Comparison of ENCODE assay signal across 28 cellular contexts in the genomic region with DNA sequence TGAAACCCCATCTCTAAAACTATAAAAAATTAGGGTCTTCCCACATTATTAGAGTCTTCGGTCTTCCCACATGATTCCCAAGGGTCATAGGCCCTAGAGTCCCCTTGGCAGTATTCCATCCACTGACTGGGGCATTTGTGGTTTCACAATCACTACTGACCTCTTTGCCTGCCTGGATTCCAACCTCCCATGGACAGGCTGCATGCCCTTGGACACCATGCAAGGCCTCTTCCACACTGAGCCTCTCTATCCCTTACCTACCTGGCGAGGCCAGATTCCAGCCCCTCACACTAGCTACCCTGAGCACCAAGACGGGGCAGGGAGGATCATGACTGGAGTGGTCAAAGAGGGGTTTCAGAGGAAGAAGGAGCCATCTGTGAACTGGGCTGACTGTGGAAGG.
DNase-seq lines count a peak whose midpoint lies in the region; ATAC-seq, FAIRE-seq and TF ChIP-seq lines count a peak whose summit lies in the region.
"Had no signal": no experiment of that assay in that cellular context is flagged by ENCODE, and none has a peak within 500 bp of the region (broad histone marks: within the 10 kb centered on the region; RNA-seq: fewer than 3 reads in every experiment).

No MANE protein-coding gene starts in this region.

- in situ Hi-C loops in HepG2 (cut with HindIII; ENCODE audit: extremely low pct_ligation_motif_present, low pct_unique_long_range_greater_than_20kb): no loop called here

- no peaks in the 10 kb centered on the region for H3K79me2 ChIP-seq in HepG2 (ENCODE audit: insufficient read depth, low read length)

- H3K4me3 ChIP-seq in dorsolateral prefrontal cortex (no peak overlapping the region), HepG2 (replicated peaks in 1 of 3; ENCODE audit: insufficient read depth in 1 of 3, low read depth in 2 of 3, low read length in 3 of 3) (no peak overlapping the region), aorta (ENCODE audit: low read length in 2 of 2) (no peak overlapping the region), ovary (no peak overlapping the region)
- H3K4me3 ChIP-seq: GM23248, PC-9, SJCRH30 had no signal

- peak overlapping the region; percentile 22 for H3K4me3 Mint-ChIP-seq in neural crest cell
- H3K4me3 Mint-ChIP-seq: B cell; CD8-positive, alpha-beta T cell; HFFc6 had no signal

- H2AFZ ChIP-seq in HepG2 (ENCODE audit: low read length): no peak overlapping the region
- H2AFZ ChIP-seq: GM23248, PC-9 had no signal

- intact Hi-C loops in dorsolateral prefrontal cortex (cut with DNase I) (loop anchor here in 1 of 2 donors (2.0 kb wide), 1 partner anchor 14 kb away; no protein-coding TSS in a partner anchor), HepG2 (cut with micrococcal nuclease; ENCODE audit: unreplicated experiment) (no loop called here), aorta (cut with DNase I) (no loop called here), ovary (cut with DNase I) (no loop called here)

- peaks cover 5% of the 10 kb centered on the region for H3K36me3 Mint-ChIP-seq in neural crest cell (ENCODE audit: low read depth)
- H3K36me3 Mint-ChIP-seq: CD8-positive, alpha-beta T cell had no signal

- H3K27me3 ChIP-seq in dorsolateral prefrontal cortex (no peaks in the 10 kb centered on the region), HepG2 (ENCODE audit: control insufficient read depth in 1 of 2, insufficient read depth in 2 of 2, low read length in 2 of 2) (peaks cover 0 to 7% of the 10 kb centered on the region in 2 experiments; a peak in 1 of 5 replicates), aorta (ENCODE audit: control insufficient read depth in 1 of 2, insufficient read depth in 2 of 2, low read length in 1 of 2) (no peaks in the 10 kb centered on the region), ovary (no peaks in the 10 kb centered on the region)

- no peaks in the 10 kb centered on the region for H3K4me1 ChIP-seq in HepG2 (ENCODE audit: insufficient read depth, low read length)
- H3K4me1 ChIP-seq in aorta (ENCODE audit: control insufficient read depth in 1 of 2, insufficient read depth in 2 of 2, low read length in 2 of 2): no peaks in the 10 kb centered on the region
- H3K4me1 ChIP-seq in ovary (ENCODE audit: insufficient read depth): no peaks in the 10 kb centered on the region

- TF ChIP-seq EP300 in HepG2 (IDR thresholded peaks at IDR 0.05; ENCODE audit: low read depth in 2 of 2, low read length in 2 of 2) (no peak), HepG2 (CRISPR knock-in tag; IDR thresholded peaks at IDR 0.05; ENCODE audit: borderline replicate concordance) (no peak), ovary (IDR thresholded peaks at IDR 0.05) (no peak)

- no TSS peak for BruUV-seq in HepG2 (replicated peaks; lab: Mats Ljungman, UMichigan)

- no peak overlapping the region for H3K4me2 ChIP-seq in HepG2 (ENCODE audit: low read depth, low read length)
- H3K4me2 ChIP-seq: PC-9 had no signal

- peak overlapping the region; percentile 91 for H3K27ac Mint-ChIP-seq in neural crest cell (ENCODE audit: unreplicated experiment)
- H3K27ac Mint-ChIP-seq: B cell; CD8-positive, alpha-beta T cell; HFFc6 had no signal

- 31% methylated on average over 3 of the region's 3 CpGs for WGBS in HepG2 (ENCODE audit: low lambda C conversion rate)
- 96 to 98% methylated on average over 3 of the region's 3 CpGs for WGBS in aorta, 2 donors
- WGBS in ovary, 3 donors: 92 to 96% (median 95%) methylated on average over 3 of the region's 3 CpGs

- POLR2A ChIA-PET in HepG2 (lab: Yijun Ruan, JAX): no interaction called here

- H4K20me1 ChIP-seq in HepG2 (ENCODE audit: insufficient read depth, low read length): no peaks in the 10 kb centered on the region

- TF ChIP-seq RAD21 in HepG2 (CRISPR knock-in tag; IDR thresholded peaks at IDR 0.05): no peak

- H3K27me3 Mint-ChIP-seq in neural crest cell (ENCODE audit: low read depth): no peaks in the 10 kb centered on the region

- H3K27ac ChIP-seq in dorsolateral prefrontal cortex (peak overlapping the region in 33 of 59 donors; percentile 5 to 85 (median 72)), HepG2 (ENCODE audit: extremely low read length, insufficient read depth, low read length) (no peak overlapping the region), aorta (ENCODE audit: low read depth in 1 of 2, low read length in 2 of 2) (no peak overlapping the region), ovary (no peak overlapping the region)
- H3K27ac ChIP-seq: C4-2B, GM23248, PC-9, SJCRH30 had no signal

- H3K9me3 ChIP-seq in HepG2 (ENCODE audit: low read length) (no peaks in the 10 kb centered on the region), aorta (ENCODE audit: control insufficient read depth, low read length) (no peaks in the 10 kb centered on the region), ovary (no peaks in the 10 kb centered on the region)
- H3K9me3 ChIP-seq: SJCRH30 had no signal

- TF ChIP-seq POLR2A in HepG2 (IDR thresholded peaks at IDR 0.05; ENCODE audit: insufficient read depth in 1 of 2, low read depth in 2 of 2, low read length in 2 of 2) (no peak), ovary (IDR thresholded peaks at IDR 0.05) (no peak)

- no peak for FAIRE-seq in HepG2 (lab: Jason Lieb, UNC)
- FAIRE-seq: GM18507 had no signal

- H3K4me1 Mint-ChIP-seq in neural crest cell: peaks cover 85% of the 10 kb centered on the region

- H3K9me3 Mint-ChIP-seq in neural crest cell: no peaks in the 10 kb centered on the region
- H3K9me3 Mint-ChIP-seq: CD8-positive, alpha-beta T cell; HFFc6 had no signal

- H3K36me3 ChIP-seq in HepG2 (replicated peaks in 1 of 2; ENCODE audit: control insufficient read depth in 1 of 2, insufficient read depth in 2 of 2, low read length in 2 of 2) (no peaks in the 10 kb centered on the region), aorta (ENCODE audit: control insufficient read depth in 1 of 2, insufficient read depth in 2 of 2, low read length in 1 of 2) (no peaks in the 10 kb centered on the region), ovary (no peaks in the 10 kb centered on the region)
- H3K36me3 ChIP-seq: SJCRH30 had no signal

- DNase-seq in dorsolateral prefrontal cortex (no peak), HepG2 (ENCODE audit: low spot score) (no peak), neural crest cell (ENCODE audit: low read depth, low spot score) (no peak), aorta (no peak), ovary (no peak), cerebellum (ENCODE audit: low spot score) (no peak)
- DNase-seq: Calu3; CD8-positive, alpha-beta T cell; DMS153; DND-41; GM23248; H7; HFFc6; Karpas-422; NCI-H1092; NCI-H1417 treated with DMSO at 0.1 percent for 48 hours; NCI-H1694 treated with DMSO at 0.1 percent for 48 hours; NCI-H2081; NCI-H2227 treated with DMSO at 0.1 percent for 48 hours; NCI-H526 treated with DMSO at 0.1 percent for 48 hours; PC-9; SJCRH30 had no signal

- H3K9ac ChIP-seq in HepG2 (ENCODE audit: insufficient read depth, low read depth, low read length): no peak overlapping the region
- H3K9ac ChIP-seq: GM23248 had no signal

- CTCF ChIA-PET in HepG2 (lab: Yijun Ruan, JAX; ENCODE audit: low intra/inter-chr PET ratio, low total read pairs): no interaction called here

- ATAC-seq in HepG2 (no peak; the same call in 2 of the 3 replicates), aorta (ENCODE audit: low FRiP score) (no peak), GM21529 (IDR thresholded peaks at IDR 0.05; ENCODE audit: unreplicated experiment) (no peak)
- ATAC-seq: CD8-positive, alpha-beta T cell; Right ventricle myocardium inferior; SK-N-SH treated with all-trans-retinoic acid at 6 μM for 48 hours had no signal

- TF ChIP-seq CTCF in dorsolateral prefrontal cortex (IDR thresholded peaks at IDR 0.05 in 54 of 56, conservative IDR thresholded peaks at IDR 0.05 in 2 of 56; ENCODE audit: low read depth in 1 of 56, partially characterized antibody in 56 of 56): no peak
- TF ChIP-seq CTCF in HepG2 (CRISPR knock-in tag; IDR thresholded peaks at IDR 0.05): no peak
- TF ChIP-seq CTCF in neural crest cell (conservative IDR thresholded peaks at IDR 0.05): no peak
- no peak for TF ChIP-seq CTCF in ovary (IDR thresholded peaks at IDR 0.05)

TF ChIP-seq in HepG2, 621 proteins besides CTCF, POLR2A, EP300 and RAD21:
- TF ChIP-seq RBAK (CRISPR knock-in tag; IDR thresholded peaks at IDR 0.05): no peak
- TF ChIP-seq CEBPB (IDR thresholded peaks at IDR 0.05; ENCODE audit: borderline replicate concordance, low read depth, low read length): peak; percentile 32; the same call in 1 of the 2 replicates

Comparison
In these comparisons a context has a peak if more than half of its experiments do, and no peak if none do; other contexts are left out.
1. H3K27ac ChIP-seq: peak in dorsolateral prefrontal cortex (33 of 59); none in HepG2 (single experiment), aorta (0 of 2) and ovary (0 of 2).